In the genomic region with DNA sequence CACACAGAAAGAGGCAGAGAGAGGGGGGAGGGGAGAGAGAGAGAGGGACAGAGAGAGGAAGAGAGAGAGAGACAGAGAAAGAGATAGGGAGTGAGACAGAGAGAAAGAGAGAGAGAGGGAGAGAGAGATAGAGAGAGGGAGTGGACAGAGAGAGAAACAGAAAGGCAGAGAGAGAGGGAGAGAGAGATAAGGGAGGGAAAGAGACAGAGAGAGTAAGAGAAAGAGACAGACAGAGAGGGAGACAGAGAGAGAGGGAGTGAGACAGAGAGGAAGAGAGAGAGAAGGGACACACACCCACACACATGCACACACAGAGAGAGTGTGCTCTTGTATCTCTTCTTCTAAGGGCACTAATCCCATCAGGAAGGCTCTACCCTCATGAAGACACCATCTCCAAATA, we compare ENCODE assay signal across 17 cellular contexts.
DNase-seq lines count a peak whose midpoint lies in the region; ATAC-seq lines count a peak whose summit lies in the region.
"Had no signal": no experiment of that assay in that cellular context is flagged by ENCODE, and none has a peak within 500 bp of the region (broad histone marks: within the 10 kb centered on the region; RNA-seq: fewer than 3 reads in every experiment).

No MANE protein-coding gene starts in this region.

- no peaks in the 10 kb centered on the region for H3K4me1 ChIP-seq in mesenchymal stem cell (ENCODE audit: control insufficient read depth, insufficient read depth, low read depth, low read length)
- H3K4me1 ChIP-seq: Caco-2 had no signal

- H2BK120ac ChIP-seq in mesenchymal stem cell (ENCODE audit: low read depth, low read length), result no peak overlapping the region

- H3K9me3 ChIP-seq in mesenchymal stem cell (ENCODE audit: control insufficient read depth, low read length), result no peaks in the 10 kb centered on the region
- H3K9me3 ChIP-seq: BLaER1, Caco-2 had no signal

- no peak overlapping the region for H2BK5ac ChIP-seq in mesenchymal stem cell (ENCODE audit: low read depth, low read length, poor library complexity, severe bottlenecking)

- H3K27ac Mint-ChIP-seq in stimulated activated naive CD8-positive, alpha-beta T cell treated with anti-CD3 and anti-CD28 coated beads, Interleukin-15, amount 100 ng/mL, for 72 hours, result peak overlapping the region; percentile 4 to 28
- H3K27ac Mint-ChIP-seq in dendritic cell treated with granulocyte-macrophage colony-stimulating factor and Interleukin-4, amounts not matched to agents 40 ng/mL and 50 ng/mL, for 4 days, result peak overlapping the region; percentile 3
- H3K27ac Mint-ChIP-seq: B cell; CD4-positive, CD25-positive, alpha-beta regulatory T cell; CD8-positive, alpha-beta T cell had no signal

- no peak overlapping the region for H2BK15ac ChIP-seq in mesenchymal stem cell (ENCODE audit: low read depth, poor library complexity, severe bottlenecking)

- no peak overlapping the region for H3K27ac ChIP-seq in mesenchymal stem cell (ENCODE audit: low read length, poor library complexity, severe bottlenecking)
- H3K27ac ChIP-seq: 22Rv1, BLaER1, C4-2B had no signal

- no peak overlapping the region for H2AK5ac ChIP-seq in mesenchymal stem cell (ENCODE audit: low read length, severe bottlenecking)

- H3K9ac ChIP-seq in mesenchymal stem cell (ENCODE audit: low read length), result no peak overlapping the region
- H3K9ac ChIP-seq: BLaER1 had no signal

- peaks cover 15 to 44% of the 10 kb centered on the region in 2 experiments for H3K27me3 ChIP-seq in mesenchymal stem cell (ENCODE audit: control insufficient read depth in 1 of 2, insufficient read depth in 1 of 2, low read length in 2 of 2)
- H3K27me3 ChIP-seq: BLaER1 had no signal

- intact Hi-C loops in dendritic cell treated with granulocyte-macrophage colony-stimulating factor and Interleukin-4, amounts not matched to agents 40 ng/mL and 50 ng/mL, for 4 days (cut with micrococcal nuclease), result no loop called here

- H3K4me2 ChIP-seq in mesenchymal stem cell (ENCODE audit: low read length, poor library complexity, severe bottlenecking), result no peak overlapping the region
- H3K4me2 ChIP-seq: BLaER1 had no signal

- ATAC-seq in stimulated activated naive CD8-positive, alpha-beta T cell treated with anti-CD3 and anti-CD28 coated beads, Interleukin-15, amount 100 ng/mL, for 72 hours, result no peak
- ATAC-seq in stimulated activated naive CD8-positive, alpha-beta T cell treated with anti-CD3 and anti-CD28 coated beads, Interleukin-15, Interleukin-2, amounts not matched to agents 100 U/mL and 50 U/mL, for 24 hours, result no peak
- ATAC-seq: CD8-positive, alpha-beta T cell had no signal

- no peak overlapping the region for H3K4me3 Mint-ChIP-seq in stimulated activated naive CD8-positive, alpha-beta T cell treated with anti-CD3 and anti-CD28 coated beads, Interleukin-15, amount 100 ng/mL, for 72 hours
- no peak overlapping the region for H3K4me3 Mint-ChIP-seq in dendritic cell treated with granulocyte-macrophage colony-stimulating factor and Interleukin-4, amounts not matched to agents 40 ng/mL and 50 ng/mL, for 4 days
- H3K4me3 Mint-ChIP-seq: B cell; CD4-positive, CD25-positive, alpha-beta regulatory T cell; CD8-positive, alpha-beta T cell had no signal

- peaks cover 20% of the 10 kb centered on the region for H3K27me3 Mint-ChIP-seq in stimulated activated naive CD8-positive, alpha-beta T cell treated with anti-CD3 and anti-CD28 coated beads, Interleukin-15, amount 100 ng/mL, for 72 hours
- peaks cover 21% of the 10 kb centered on the region for H3K27me3 Mint-ChIP-seq in dendritic cell treated with granulocyte-macrophage colony-stimulating factor and Interleukin-4, amounts not matched to agents 40 ng/mL and 50 ng/mL, for 4 days

- no peaks in the 10 kb centered on the region for H3K36me3 ChIP-seq in mesenchymal stem cell (ENCODE audit: control insufficient read depth in 1 of 2, insufficient read depth in 2 of 2, low read depth in 1 of 2, low read length in 2 of 2)
- H3K36me3 ChIP-seq: BLaER1 had no signal

- H4K91ac ChIP-seq in mesenchymal stem cell (ENCODE audit: low read length), result no peak overlapping the region

- no peak for DNase-seq in stimulated activated naive CD8-positive, alpha-beta T cell treated with anti-CD3 and anti-CD28 coated beads, Interleukin-15, amount 100 ng/mL, for 72 hours
- DNase-seq in stimulated activated naive CD8-positive, alpha-beta T cell treated with anti-CD3 and anti-CD28 coated beads, Interleukin-15, Interleukin-2, amounts not matched to agents 100 U/mL and 50 U/mL, for 24 hours, result no peak
- DNase-seq in mesenchymal stem cell (no peak), mesenteric fat pad (ENCODE audit: low spot score) (no peak), activated T-cell treated with anti-CD3 and anti-CD28 coated beads for 4 hours (no peak)
- DNase-seq: Caco-2; CD4-positive, CD25-positive, alpha-beta regulatory T cell; CD8-positive, alpha-beta T cell; DMS153; DND-41; GOT3; HCEC 1CT had no signal

- no peak overlapping the region for H3K14ac ChIP-seq in mesenchymal stem cell (ENCODE audit: low read length in 2 of 2)

- no peaks in the 10 kb centered on the region for H3K4me1 Mint-ChIP-seq in stimulated activated naive CD8-positive, alpha-beta T cell treated with anti-CD3 and anti-CD28 coated beads, Interleukin-15, amount 100 ng/mL, for 72 hours
- no peaks in the 10 kb centered on the region for H3K4me1 Mint-ChIP-seq in dendritic cell treated with granulocyte-macrophage colony-stimulating factor and Interleukin-4, amounts not matched to agents 40 ng/mL and 50 ng/mL, for 4 days (ENCODE audit: low read depth)
- H3K4me1 Mint-ChIP-seq: B cell; CD4-positive, CD25-positive, alpha-beta regulatory T cell had no signal

- no peak overlapping the region for H3K23ac ChIP-seq in mesenchymal stem cell (ENCODE audit: low read length in 2 of 2)

- H3K4ac ChIP-seq in mesenchymal stem cell (ENCODE audit: low read depth in 1 of 2, low read length in 2 of 2), result no peak overlapping the region

- no peaks in the 10 kb centered on the region for H3K36me3 Mint-ChIP-seq in dendritic cell treated with granulocyte-macrophage colony-stimulating factor and Interleukin-4, amounts not matched to agents 40 ng/mL and 50 ng/mL, for 4 days (ENCODE audit: low read depth)
- H3K36me3 Mint-ChIP-seq: CD4-positive, CD25-positive, alpha-beta regulatory T cell; CD8-positive, alpha-beta T cell had no signal

- no peaks in the 10 kb centered on the region for H3K79me1 ChIP-seq in mesenchymal stem cell (replicated peaks; ENCODE audit: low read length, poor library complexity, severe bottlenecking)

- peak overlapping the region; percentile 10 for H4K8ac ChIP-seq in mesenchymal stem cell (ENCODE audit: low read length)

- H2BK12ac ChIP-seq in mesenchymal stem cell (ENCODE audit: low read length in 2 of 2), result no peak overlapping the region

- no peaks in the 10 kb centered on the region for H3K9me3 Mint-ChIP-seq in stimulated activated naive CD8-positive, alpha-beta T cell treated with anti-CD3 and anti-CD28 coated beads, Interleukin-15, amount 100 ng/mL, for 72 hours
- no peaks in the 10 kb centered on the region for H3K9me3 Mint-ChIP-seq in dendritic cell treated with granulocyte-macrophage colony-stimulating factor and Interleukin-4, amounts not matched to agents 40 ng/mL and 50 ng/mL, for 4 days
- H3K9me3 Mint-ChIP-seq: CD8-positive, alpha-beta T cell had no signal

- H2AFZ ChIP-seq in mesenchymal stem cell (ENCODE audit: low read depth, low read length), result no peak overlapping the region

- H3K4me3 ChIP-seq in mesenchymal stem cell (ENCODE audit: insufficient read depth in 1 of 2, low read depth in 1 of 2, low read length in 2 of 2), result no peak overlapping the region
- H3K4me3 ChIP-seq: BLaER1 had no signal

- H3K18ac ChIP-seq in mesenchymal stem cell (ENCODE audit: low read depth in 1 of 2, low read length in 2 of 2), result no peak overlapping the region
